26 cellular contexts compared by ENCODE assay signal in genomic region chr19:49844138-49844740, GRCh38. TPM values are rescaled to one million over a fixed set of nuclear protein-coding genes. Genes with fewer than 3 reads are reported as not detected.
A peak's percentile ranks its signal among the peaks of the same experiment; 100 is the strongest.
DNase-seq lines count a peak whose midpoint lies in the region; ATAC-seq, FAIRE-seq and TF ChIP-seq lines count a peak whose summit lies in the region.
"Had no signal": no experiment of that assay in that cellular context is flagged by ENCODE, and none has a peak within 500 bp of the region (broad histone marks: within the 10 kb centered on the region; RNA-seq: fewer than 3 reads in every experiment).

No MANE protein-coding gene starts in this region.

- in situ Hi-C loops in GM12878 (cut with MboI), result no loop called here

- no peaks in the 10 kb centered on the region for H4K20me1 ChIP-seq in GM12878 (ENCODE audit: control insufficient read depth, insufficient read depth)
- no peaks in the 10 kb centered on the region for H4K20me1 ChIP-seq in OCI-LY7 (ENCODE audit: insufficient read depth, low read length)

- peak in 1 of 2 experiments; percentile 85 for DNase-seq in HL-60 (ENCODE audit: low read depth in 1 of 2, low spot score in 1 of 2)
- peak; percentile 89 for DNase-seq in NOMO-1 treated with DMSO at 0.1 percent for 48 hours (lab: John Stamatoyannopoulos, UW; ENCODE audit: unreplicated experiment)
- no peak for DNase-seq in GM12878 (ENCODE audit: low read depth, low spot score)
- no peak for DNase-seq in hepatic stellate cell (ENCODE audit: low spot score)
- no peak for DNase-seq in OCI-LY7 (ENCODE audit: low spot score)
- no peak for DNase-seq in heart right ventricle
- DNase-seq: activated CD4-positive, alpha-beta T cell treated with anti-CD3 and anti-CD28 coated beads, Interleukin-2, amount 10 ng/mL, durations not matched to agents 24 days and 14 days; activated naive CD4-positive, alpha-beta T cell treated with anti-CD3 and anti-CD28 coated beads, Interleukin-2, amount 10 ng/mL, durations not matched to agents 7 days and 5 days; activated T-cell treated with anti-CD3 and anti-CD28 coated beads, Interleukin-2, amount 50 U/mL, for 48 hours; amygdala; CD4-positive, alpha-beta memory T cell; DMS 273 treated with DMSO at 0.1 percent for 48 hours; GOT3; left ventricle myocardium inferior; naive thymus-derived CD8-positive, alpha-beta T cell; NCI-H446; retina; stimulated activated CD4-positive, alpha-beta T cell treated with anti-CD3 and anti-CD28 coated beads, Interleukin-4, amount 100 ng/mL, for 4 hours; T-helper 17 cell had no signal

- SMC1A ChIA-PET in GM12878 (lab: Charles Lee; ENCODE audit: uncharacterized antibody, unreplicated experiment), result interaction anchor here (1.4 kb wide), 2 partner anchors 23 to 26 kb away, joined by 3 read pairs; partner anchors contain the start of gene MED25

- TF ChIP-seq CTCF in HL-60 (IDR thresholded peaks at IDR 0.05; ENCODE audit: insufficient read depth, low read length) (no peak), GM12878 (IDR thresholded peaks at IDR 0.05 in 2 of 3, conservative IDR thresholded peaks at IDR 0.05 in 1 of 3; ENCODE audit: control insufficient read depth in 2 of 3, extremely low read depth in 1 of 3, insufficient read depth in 1 of 3, low read depth in 3 of 3, low read length in 3 of 3) (no peak), OCI-LY7 (conservative IDR thresholded peaks at IDR 0.05; ENCODE audit: low read length) (no peak), heart right ventricle (IDR thresholded peaks at IDR 0.05) (no peak)

- H3K79me2 ChIP-seq in GM12878 (ENCODE audit: control insufficient read depth, insufficient read depth, low read length), result no peaks in the 10 kb centered on the region
- no peaks in the 10 kb centered on the region for H3K79me2 ChIP-seq in OCI-LY7 (ENCODE audit: insufficient read depth, low read depth, low read length)

- BruUV-seq in GM12878 (replicated peaks; lab: Mats Ljungman, UMichigan), result no TSS peak
- no TSS peak for BruUV-seq in OCI-LY7 (replicated peaks; lab: Mats Ljungman, UMichigan)

- H3K9me2 ChIP-seq in OCI-LY7 (ENCODE audit: insufficient read depth, low read length), result no peaks in the 10 kb centered on the region

- H3K27me3 ChIP-seq in HL-60 (ENCODE audit: insufficient read depth, poor library complexity, severe bottlenecking), result no peaks in the 10 kb centered on the region
- no peaks in the 10 kb centered on the region for H3K27me3 ChIP-seq in GM12878 (replicated peaks in 1 of 2; ENCODE audit: control insufficient read depth in 2 of 2, insufficient read depth in 2 of 2, low read length in 1 of 2)
- no peaks in the 10 kb centered on the region for H3K27me3 ChIP-seq in heart right ventricle
- H3K27me3 ChIP-seq: esophagus muscularis mucosa had no signal

- WGBS in GM12878 (ENCODE audit: insufficient coverage, insufficient replicate concordance, low lambda C conversion rate, missing lambda C conversion rate), result 36% methylated on average over 14 of the region's 14 CpGs
- 88 to 90% methylated on average over 14 of the region's 14 CpGs for WGBS in heart right ventricle, 2 donors

- H3K4me1 ChIP-seq in GM12878 (ENCODE audit: control insufficient read depth, insufficient read depth, low read length) (peaks cover 23% of the 10 kb centered on the region), OCI-LY7 (ENCODE audit: insufficient read depth, low read length, poor library complexity, severe bottlenecking) (peaks cover 12% of the 10 kb centered on the region), heart right ventricle (peaks cover 0 to 16% (median 0%) of the 10 kb centered on the region in 9 donors)
- H3K4me1 ChIP-seq: esophagus muscularis mucosa had no signal

- H3K27ac Mint-ChIP-seq in stimulated activated memory B cell treated with anti-CD40 and anti-IgM and Interleukin-4, amounts not matched to agents 10 μg/mL and 1 μg/mL and 100 μg/mL, for 72 hours, result peak overlapping the region; percentile 78
- H3K27ac Mint-ChIP-seq: activated CD4-positive, alpha-beta T cell treated with anti-CD3 and anti-CD28 coated beads, Interleukin-2, amount 10 ng/mL, durations not matched to agents 24 days and 14 days; activated naive CD4-positive, alpha-beta T cell treated with anti-CD3 and anti-CD28 coated beads, Interleukin-2, amount 10 ng/mL, durations not matched to agents 7 days and 5 days; CD4-positive, alpha-beta memory T cell; stimulated activated naive CD8-positive, alpha-beta T cell treated with anti-CD3 and anti-CD28 coated beads, Interleukin-15, Interleukin-2, amounts not matched to agents 100 ng/mL and 50 ng/mL, for 24 hours; T-helper 17 cell had no signal

- peaks cover 20% of the 10 kb centered on the region for H3K36me3 Mint-ChIP-seq in stimulated activated memory B cell treated with anti-CD40 and anti-IgM and Interleukin-4, amounts not matched to agents 10 μg/mL and 1 μg/mL and 100 μg/mL, for 72 hours
- H3K36me3 Mint-ChIP-seq: CD4-positive, alpha-beta memory T cell had no signal

- peak overlapping the region; percentile 12; the same call in 1 of the 2 replicates for H3K4me2 ChIP-seq in GM12878 (ENCODE audit: control insufficient read depth, insufficient read depth)
- H3K4me2 ChIP-seq in OCI-LY7 (ENCODE audit: low read length), result no peak overlapping the region

- FAIRE-seq in GM12878 (lab: Jason Lieb, UNC), result no peak
- FAIRE-seq: frontal cortex, HTR-8/SVneo, RCC 7860 had no signal

- H3K27me3 Mint-ChIP-seq in stimulated activated memory B cell treated with anti-CD40 and anti-IgM and Interleukin-4, amounts not matched to agents 10 μg/mL and 1 μg/mL and 100 μg/mL, for 72 hours, result no peaks in the 10 kb centered on the region
- H3K27me3 Mint-ChIP-seq: CD4-positive, alpha-beta memory T cell; naive thymus-derived CD8-positive, alpha-beta T cell; stimulated activated naive CD8-positive, alpha-beta T cell treated with anti-CD3 and anti-CD28 coated beads, Interleukin-15, Interleukin-2, amounts not matched to agents 100 ng/mL and 50 ng/mL, for 24 hours; T-helper 17 cell had no signal

- CTCF ChIA-PET in GM12878 (lab: Yijun Ruan, JAX), result no interaction called here
- CTCF ChIA-PET in OCI-LY7 (lab: Charles Lee; ENCODE audit: unreplicated experiment), result no interaction called here

- TF ChIP-seq RAD21 in GM12878 (IDR thresholded peaks at IDR 0.05; ENCODE audit: insufficient read depth, low read depth, low read length), result no peak

- H2AFZ ChIP-seq in GM12878 (ENCODE audit: control insufficient read depth, low read depth, low read length) (no peak overlapping the region), OCI-LY7 (ENCODE audit: low read length) (no peak overlapping the region)

- intact Hi-C loops in GM12878 (cut with micrococcal nuclease; ENCODE audit: unreplicated experiment) (no loop called here), OCI-LY7 (cut with micrococcal nuclease; ENCODE audit: unreplicated experiment) (no loop called here), heart right ventricle (cut with DNase I) (no loop called here)

- peak overlapping the region; percentile 62 for H3K4me3 Mint-ChIP-seq in stimulated activated memory B cell treated with anti-CD40 and anti-IgM and Interleukin-4, amounts not matched to agents 10 μg/mL and 1 μg/mL and 100 μg/mL, for 72 hours
- H3K4me3 Mint-ChIP-seq: activated CD4-positive, alpha-beta T cell treated with anti-CD3 and anti-CD28 coated beads, Interleukin-2, amount 10 ng/mL, durations not matched to agents 24 days and 14 days; activated naive CD4-positive, alpha-beta T cell treated with anti-CD3 and anti-CD28 coated beads, Interleukin-2, amount 10 ng/mL, durations not matched to agents 7 days and 5 days; CD4-positive, alpha-beta memory T cell; naive thymus-derived CD8-positive, alpha-beta T cell; stimulated activated naive CD8-positive, alpha-beta T cell treated with anti-CD3 and anti-CD28 coated beads, Interleukin-15, Interleukin-2, amounts not matched to agents 100 ng/mL and 50 ng/mL, for 24 hours; T-helper 17 cell had no signal

- RAD21 ChIA-PET in GM12878 (lab: Charles Lee; ENCODE audit: unreplicated experiment), result no interaction called here

- H3K27ac ChIP-seq in HL-60 (replicated peaks) (peak overlapping the region; percentile 47), GM12878 (ENCODE audit: control insufficient read depth, insufficient read depth) (no peak overlapping the region), OCI-LY7 (ENCODE audit: low read depth, low read length, poor library complexity, severe bottlenecking) (no peak overlapping the region), heart right ventricle (no peak overlapping the region)
- H3K27ac ChIP-seq: coronary artery, esophagus muscularis mucosa, left ventricle myocardium inferior had no signal

- TF ChIP-seq POLR2A in GM12878 (IDR thresholded peaks at IDR 0.05; ENCODE audit: low read depth, low read length), result no peak

- H3K9me3 Mint-ChIP-seq in stimulated activated memory B cell treated with anti-CD40 and anti-IgM and Interleukin-4, amounts not matched to agents 10 μg/mL and 1 μg/mL and 100 μg/mL, for 72 hours, result peaks cover 3% of the 10 kb centered on the region
- H3K9me3 Mint-ChIP-seq: stimulated activated naive CD8-positive, alpha-beta T cell treated with anti-CD3 and anti-CD28 coated beads, Interleukin-15, Interleukin-2, amounts not matched to agents 100 ng/mL and 50 ng/mL, for 24 hours had no signal

- TF ChIP-seq EP300 in GM12878 (IDR thresholded peaks at IDR 0.05; ENCODE audit: borderline replicate concordance in 1 of 2, control insufficient read depth in 1 of 2, low read depth in 2 of 2, low read length in 2 of 2), result no peak

- no peak overlapping the region for H3K9ac ChIP-seq in GM12878 (ENCODE audit: control insufficient read depth, insufficient read depth, low read length)

- H3K4me1 Mint-ChIP-seq in stimulated activated memory B cell treated with anti-CD40 and anti-IgM and Interleukin-4, amounts not matched to agents 10 μg/mL and 1 μg/mL and 100 μg/mL, for 72 hours, result peaks cover 46% of the 10 kb centered on the region

- POLR2A ChIA-PET in GM12878 (lab: Charles Lee), result interaction anchor here (0.5 to 1.4 kb wide), 5 partner anchors 21 to 25 kb away, joined by 3 to 8 read pairs (median 4); partner anchors contain the start of gene PNKP
- POLR2A ChIA-PET in OCI-LY7 (lab: Charles Lee), result interaction anchor here (0.7 kb wide), 1 partner anchor 18 kb away, joined by 3 read pairs; no protein-coding TSS in a partner anchor

- H3K4me3 ChIP-seq in HL-60 (replicated peaks; ENCODE audit: insufficient read depth, low read length), result no peak overlapping the region
- H3K4me3 ChIP-seq in GM12878, result no peak overlapping the region
- H3K4me3 ChIP-seq in OCI-LY7 (ENCODE audit: low read depth, low read length, poor library complexity, severe bottlenecking), result no peak overlapping the region
- H3K4me3 ChIP-seq in heart right ventricle, result no peak overlapping the region
- H3K4me3 ChIP-seq: coronary artery, esophagus muscularis mucosa, left ventricle myocardium inferior had no signal

- H3K36me3 ChIP-seq in GM12878 (ENCODE audit: control insufficient read depth in 2 of 2, insufficient read depth in 2 of 2, low read length in 1 of 2) (peaks cover 0 to 2% of the 10 kb centered on the region in 2 experiments; a peak in 2 of 4 replicates), OCI-LY7 (ENCODE audit: insufficient read depth, low read length) (peaks cover 31% of the 10 kb centered on the region), heart right ventricle (peaks cover 0 to 27% (median 6%) of the 10 kb centered on the region in 9 donors)

- ATAC-seq in GM12878, result no peak
- no peak for ATAC-seq in stimulated activated memory B cell treated with anti-CD40 and anti-IgM and Interleukin-4, amounts not matched to agents 10 μg/mL and 1 μg/mL and 100 μg/mL, for 72 hours
- no peak for ATAC-seq in heart right ventricle
- ATAC-seq: naive thymus-derived CD8-positive, alpha-beta T cell had no signal

- H3K9me3 ChIP-seq in GM12878 (replicated peaks; ENCODE audit: control insufficient read depth, insufficient read depth, low read length) (peaks cover 4% of the 10 kb centered on the region; the same call in 2 of the 3 replicates), OCI-LY7 (ENCODE audit: low read length) (no peaks in the 10 kb centered on the region), heart right ventricle (peaks cover 0 to 6% (median 0%) of the 10 kb centered on the region in 11 donors)
- H3K9me3 ChIP-seq: esophagus muscularis mucosa had no signal

RNA-seq across cellular contexts. Expression of gene PTOV1, which starts 6.7 kb away (rescaled TPM):
- total RNA-seq in GM12878 (2013; cell fraction: nucleolus; rRNA removed), result 58.2 and 66.1 TPM in 2 replicates
- total RNA-seq in GM12878 (2014; rRNA removed) (28.7 and 36.6 TPM in 2 replicates), GM12878 (2014; rRNA removed; fragmentation: Illumina TruSeq; extraction: Trizol) (17.8 and 18.1 TPM in 2 replicates), GM12878 (2021) (76.7 and 83.5 TPM in 2 replicates), OCI-LY7 (2022) (105 and 114 TPM in 2 replicates), heart right ventricle (100 to 1,000 TPM in 3 of 10 donors, 10 to 100 TPM in 7; 67.8 to 137 (median 90.0) TPM)
- polyA plus RNA-seq in GM12878 (2011; ENCODE audit: low read depth), result 30.2 TPM
- polyA plus RNA-seq in GM12878 (2011; rRNA removed) (13.2 and 23.4 TPM in 2 replicates), GM12878 (2014; fragmentation: Illumina TruSeq; extraction: Trizol) (3.6 and 21.2 TPM in 2 replicates), GM12878 (2014; fragmentation: Nextera tagmentation; extraction: Ambion mirVana) (10 to 100 TPM in 1 of 2 experiments, 1 to 10 TPM in 1; 3.2 to 10.6 TPM), GM12878 (2014; rRNA removed) (38.1 and 41.5 TPM in 2 replicates), GM12878 (2016; fragmentation: Nextera tagmentation; extraction: Ambion mirVana) (10 to 100 TPM; 14.8 to 45.0 TPM), heart right ventricle (100 to 1,000 TPM; 107 to 220 TPM)
- polyA plus RNA-seq in GM12878 (2011; cell fraction: cytosol; rRNA removed), result 27.6 and 37.3 TPM in 2 replicates
- polyA plus RNA-seq in GM12878 (2011; cell fraction: nucleus; rRNA removed), result 211 and 220 TPM in 2 replicates
- 65.8 and 71.6 TPM in 2 replicates for polyA plus RNA-seq in GM12878 (2012)
- 23.6 and 59.2 TPM in 2 replicates for polyA minus RNA-seq in GM12878 (2011; rRNA and poly(A)+ RNA removed)
- 23.4 and 35.5 TPM in 2 replicates for polyA minus RNA-seq in GM12878 (2011; cell fraction: cytosol; rRNA and poly(A)+ RNA removed)
- 46.5 and 68.3 TPM in 2 replicates for polyA minus RNA-seq in GM12878 (2011; cell fraction: nucleus; rRNA and poly(A)+ RNA removed)
- 101 and 124 TPM in 2 replicates for total RNA-seq in OCI-LY7 (2014; rRNA removed; shearing (Covaris generic))

RNA-seq across cellular contexts. Expression of gene PNKP, which starts 23.1 kb away (rescaled TPM):
- total RNA-seq in GM12878 (2013; cell fraction: nucleolus; rRNA removed), result 72.0 and 74.7 TPM in 2 replicates
- total RNA-seq in GM12878 (2014; rRNA removed) (42.3 and 55.5 TPM in 2 replicates), GM12878 (2014; rRNA removed; fragmentation: Illumina TruSeq; extraction: Trizol) (19.3 and 20.2 TPM in 2 replicates), GM12878 (2021) (61.4 and 82.3 TPM in 2 replicates), OCI-LY7 (2022) (118 and 140 TPM in 2 replicates), heart right ventricle (10 to 100 TPM; 24.0 to 43.9 (median 34.6) TPM)
- polyA plus RNA-seq in GM12878 (2011; ENCODE audit: low read depth), result 13.5 TPM
- polyA plus RNA-seq in GM12878 (2011; rRNA removed) (9.2 and 14.6 TPM in 2 replicates), GM12878 (2014; fragmentation: Illumina TruSeq; extraction: Trizol) (15.1 and 20.3 TPM in 2 replicates), GM12878 (2014; fragmentation: Nextera tagmentation; extraction: Ambion mirVana) (1 to 10 TPM; 2.9 to 4.0 TPM), GM12878 (2014; rRNA removed) (73.5 and 77.2 TPM in 2 replicates), GM12878 (2016; fragmentation: Nextera tagmentation; extraction: Ambion mirVana) (10 to 100 TPM; 46.2 to 47.4 TPM), heart right ventricle (10 to 100 TPM; 31.8 to 91.7 TPM)
- polyA plus RNA-seq in GM12878 (2011; cell fraction: cytosol; rRNA removed), result 12.5 and 23.5 TPM in 2 replicates
- polyA plus RNA-seq in GM12878 (2011; cell fraction: nucleus; rRNA removed), result 123 and 193 TPM in 2 replicates
- 31.3 and 48.0 TPM in 2 replicates for polyA plus RNA-seq in GM12878 (2012)
- polyA minus RNA-seq in GM12878 (2011; rRNA and poly(A)+ RNA removed), result 9.7 and 14.6 TPM in 2 replicates
- polyA minus RNA-seq in GM12878 (2011; cell fraction: cytosol; rRNA and poly(A)+ RNA removed), result 9.6 and 16.8 TPM in 2 replicates
- polyA minus RNA-seq in GM12878 (2011; cell fraction: nucleus; rRNA and poly(A)+ RNA removed), result 27.8 and 56.3 TPM in 2 replicates
- total RNA-seq in OCI-LY7 (2014; rRNA removed; shearing (Covaris generic)), result 65.4 and 90.9 TPM in 2 replicates

RNA-seq across cellular contexts. Expression of gene MED25, which starts 26.1 kb away (rescaled TPM):
- total RNA-seq in GM12878 (2013; cell fraction: nucleolus; rRNA removed), result 48.8 and 55.5 TPM in 2 replicates
- total RNA-seq in GM12878 (2014; rRNA removed), result 12.8 and 15.6 TPM in 2 replicates
- 8.0 and 8.2 TPM in 2 replicates for total RNA-seq in GM12878 (2014; rRNA removed; fragmentation: Illumina TruSeq; extraction: Trizol)
- 49.5 and 53.9 TPM in 2 replicates for total RNA-seq in GM12878 (2021)
- 23.8 TPM for polyA plus RNA-seq in GM12878 (2011; ENCODE audit: low read depth)
- polyA plus RNA-seq in GM12878 (2011; rRNA removed), result 12.6 and 15.5 TPM in 2 replicates
- 14.4 and 17.5 TPM in 2 replicates for polyA plus RNA-seq in GM12878 (2011; cell fraction: cytosol; rRNA removed)
- 104 and 107 TPM in 2 replicates for polyA plus RNA-seq in GM12878 (2011; cell fraction: nucleus; rRNA removed)
- 37.8 and 50.2 TPM in 2 replicates for polyA plus RNA-seq in GM12878 (2012)
- 14.3 and 32.4 TPM in 2 replicates for polyA plus RNA-seq in GM12878 (2014; fragmentation: Illumina TruSeq; extraction: Trizol)
- polyA plus RNA-seq in GM12878 (2014; fragmentation: Nextera tagmentation; extraction: Ambion mirVana), result 1 to 10 TPM; 3.5 to 5.2 TPM
- polyA plus RNA-seq in GM12878 (2014; rRNA removed), result 24.5 and 34.4 TPM in 2 replicates
- 10 to 100 TPM; 18.7 to 20.7 TPM for polyA plus RNA-seq in GM12878 (2016; fragmentation: Nextera tagmentation; extraction: Ambion mirVana)
- 27.4 and 44.8 TPM in 2 replicates for polyA minus RNA-seq in GM12878 (2011; rRNA and poly(A)+ RNA removed)
- 18.2 and 19.9 TPM in 2 replicates for polyA minus RNA-seq in GM12878 (2011; cell fraction: cytosol; rRNA and poly(A)+ RNA removed)
- 28.3 and 50.0 TPM in 2 replicates for polyA minus RNA-seq in GM12878 (2011; cell fraction: nucleus; rRNA and poly(A)+ RNA removed)
- 73.5 and 85.1 TPM in 2 replicates for total RNA-seq in OCI-LY7 (2014; rRNA removed; shearing (Covaris generic))
- 111 and 146 TPM in 2 replicates for total RNA-seq in OCI-LY7 (2022)
- total RNA-seq in heart right ventricle, result 100 to 1,000 TPM in 1 of 10 donors, 10 to 100 TPM in 9; 39.7 to 110 (median 54.9) TPM
- polyA plus RNA-seq in heart right ventricle, result 100 to 1,000 TPM in 1 of 2 donors, 10 to 100 TPM in 1; 39.5 to 149 TPM

RNA-seq across cellular contexts. Expression of gene FUZ, which starts 31.1 kb away (rescaled TPM):
- 8.9 and 9.1 TPM in 2 replicates for total RNA-seq in GM12878 (2013; cell fraction: nucleolus; rRNA removed)
- total RNA-seq in GM12878 (2014; rRNA removed) (10.8 and 11.2 TPM in 2 replicates), GM12878 (2014; rRNA removed; fragmentation: Illumina TruSeq; extraction: Trizol) (5.0 and 6.0 TPM in 2 replicates), GM12878 (2021) (10.4 and 11.5 TPM in 2 replicates), OCI-LY7 (2022) (28.1 and 34.6 TPM in 2 replicates), heart right ventricle (10 to 100 TPM; 11.4 to 20.8 (median 14.4) TPM)
- polyA plus RNA-seq in GM12878 (2011; ENCODE audit: low read depth), result 7.5 TPM
- polyA plus RNA-seq in GM12878 (2011; rRNA removed) (8.3 and 8.5 TPM in 2 replicates), GM12878 (2014; fragmentation: Illumina TruSeq; extraction: Trizol) (4.8 and 5.1 TPM in 2 replicates), GM12878 (2014; fragmentation: Nextera tagmentation; extraction: Ambion mirVana) (under 1 TPM; 0.18 to 0.38 TPM), GM12878 (2014; rRNA removed) (9.0 and 11.0 TPM in 2 replicates), GM12878 (2016; fragmentation: Nextera tagmentation; extraction: Ambion mirVana) (10 to 100 TPM in 1 of 2 experiments, 1 to 10 TPM in 1; 9.3 to 10.4 TPM), heart right ventricle (10 to 100 TPM; 16.4 to 24.1 TPM)
- 8.5 and 12.6 TPM in 2 replicates for polyA plus RNA-seq in GM12878 (2011; cell fraction: cytosol; rRNA removed)
- 21.0 and 21.7 TPM in 2 replicates for polyA plus RNA-seq in GM12878 (2011; cell fraction: nucleus; rRNA removed)
- 9.1 and 10.3 TPM in 2 replicates for polyA plus RNA-seq in GM12878 (2012)
- polyA minus RNA-seq in GM12878 (2011; rRNA and poly(A)+ RNA removed), result 5.0 and 7.3 TPM in 2 replicates
- 4.6 and 7.5 TPM in 2 replicates for polyA minus RNA-seq in GM12878 (2011; cell fraction: cytosol; rRNA and poly(A)+ RNA removed)
- polyA minus RNA-seq in GM12878 (2011; cell fraction: nucleus; rRNA and poly(A)+ RNA removed), result 3.4 and 4.5 TPM in 2 replicates
- total RNA-seq in OCI-LY7 (2014; rRNA removed; shearing (Covaris generic)), result 33.6 and 35.1 TPM in 2 replicates

RNA-seq across cellular contexts. Expression of gene AKT1S1, which starts 32.9 kb away (rescaled TPM):
- total RNA-seq in GM12878 (2013; cell fraction: nucleolus; rRNA removed), result 16.5 and 17.4 TPM in 2 replicates
- total RNA-seq in GM12878 (2014; rRNA removed) (7.7 and 9.3 TPM in 2 replicates), GM12878 (2014; rRNA removed; fragmentation: Illumina TruSeq; extraction: Trizol) (3.8 and 5.1 TPM in 2 replicates), GM12878 (2021) (20.9 and 21.4 TPM in 2 replicates), OCI-LY7 (2022) (19.8 and 21.2 TPM in 2 replicates), heart right ventricle (10 to 100 TPM; 26.0 to 51.9 (median 32.4) TPM)
- polyA plus RNA-seq in GM12878 (2011; ENCODE audit: low read depth), result 3.8 TPM
- polyA plus RNA-seq in GM12878 (2011; rRNA removed) (7.2 and 13.1 TPM in 2 replicates), GM12878 (2014; fragmentation: Illumina TruSeq; extraction: Trizol) (9.4 and 11.6 TPM in 2 replicates), GM12878 (2014; fragmentation: Nextera tagmentation; extraction: Ambion mirVana) (1 to 10 TPM in 1 of 2 experiments, under 1 TPM in 1; 0.43 to 1.2 TPM), GM12878 (2014; rRNA removed) (23.0 and 24.5 TPM in 2 replicates), GM12878 (2016; fragmentation: Nextera tagmentation; extraction: Ambion mirVana) (10 to 100 TPM; 13.4 to 15.4 TPM), heart right ventricle (10 to 100 TPM; 42.6 to 48.1 TPM)
- 19.6 and 24.1 TPM in 2 replicates for polyA plus RNA-seq in GM12878 (2011; cell fraction: cytosol; rRNA removed)
- 62.1 and 64.3 TPM in 2 replicates for polyA plus RNA-seq in GM12878 (2011; cell fraction: nucleus; rRNA removed)
- 16.2 and 17.4 TPM in 2 replicates for polyA plus RNA-seq in GM12878 (2012)
- 6.1 and 9.8 TPM in 2 replicates for polyA minus RNA-seq in GM12878 (2011; rRNA and poly(A)+ RNA removed)
- 5.3 and 5.8 TPM in 2 replicates for polyA minus RNA-seq in GM12878 (2011; cell fraction: cytosol; rRNA and poly(A)+ RNA removed)
- polyA minus RNA-seq in GM12878 (2011; cell fraction: nucleus; rRNA and poly(A)+ RNA removed), result 14.9 and 24.9 TPM in 2 replicates
- total RNA-seq in OCI-LY7 (2014; rRNA removed; shearing (Covaris generic)), result 7.3 TPM in 2 replicates
